Comparison of ENCODE assay signal across 8 cellular contexts in the genomic region with DNA sequence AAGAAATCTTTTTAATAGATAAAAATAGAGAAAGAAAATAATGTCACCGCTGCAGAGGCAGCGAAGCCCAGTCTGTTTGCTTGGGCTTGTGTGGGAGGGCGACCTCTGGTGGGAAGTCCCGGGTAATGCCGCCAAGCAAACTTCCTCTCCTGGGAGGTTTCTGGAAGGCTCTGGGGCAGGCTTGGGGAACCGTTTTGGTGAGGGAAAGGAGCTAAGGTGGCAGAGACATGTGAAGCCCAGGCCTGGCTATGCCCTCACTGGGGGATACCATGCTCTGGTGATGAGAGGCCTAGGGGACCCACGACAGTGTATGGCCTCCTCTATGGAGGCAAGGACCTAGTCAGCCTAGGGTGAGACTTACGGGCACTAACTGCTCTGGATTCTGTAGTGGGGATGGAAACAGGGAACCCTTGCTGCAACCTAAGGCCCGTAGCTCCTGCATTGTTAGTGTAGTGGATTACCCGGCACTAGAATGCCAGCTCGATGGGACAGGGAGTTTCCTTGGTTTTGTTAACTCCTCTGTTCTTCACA.
A peak's percentile ranks its signal among the peaks of the same experiment; 100 is the strongest.
DNase-seq lines count a peak whose midpoint lies in the region; ATAC-seq and TF ChIP-seq lines count a peak whose summit lies in the region.

No MANE protein-coding gene starts in this region.

- H3K36me3 ChIP-seq in SU-DHL-6 (ENCODE audit: low read length): no peaks in the 10 kb centered on the region
- no peaks in the 10 kb centered on the region for H3K36me3 ChIP-seq in breast epithelium

- no peak overlapping the region for H3K4me2 ChIP-seq in SU-DHL-6 (ENCODE audit: low read depth, low read length, poor library complexity, severe bottlenecking)

- peak; percentile 84 for TF ChIP-seq CTCF in SU-DHL-6 (IDR thresholded peaks at IDR 0.05; ENCODE audit: insufficient read depth, low read length, poor library complexity, severe bottlenecking)
- TF ChIP-seq CTCF in breast epithelium (IDR thresholded peaks at IDR 0.05): peak; percentile 63 to 86 (median 84)

- no peaks in the 10 kb centered on the region for H3K9me2 ChIP-seq in SU-DHL-6 (replicated peaks; ENCODE audit: insufficient read depth, low read length)

- peak; percentile 73 for DNase-seq in DMS53 (lab: John Stamatoyannopoulos, UW)
- peak; percentile 52 to 74 for DNase-seq in breast epithelium (ENCODE audit: low spot score in 2 of 2)
- peak; percentile 60 for DNase-seq in iris pigment epithelial cell (ENCODE audit: low read depth)
- DNase-seq in stimulated activated CD4-positive, alpha-beta T cell treated with anti-CD3 and anti-CD28 coated beads, Interleukin-12 subunit alpha, Interleukin-12 subunit beta, amount 100 ng/mL, for 48 hours (ENCODE audit: low read depth in 2 of 3, low spot score in 1 of 3): peak; percentile 15 to 52 (median 17)

- no peaks in the 10 kb centered on the region for H3K27me3 ChIP-seq in SU-DHL-6 (ENCODE audit: low read length)
- no peaks in the 10 kb centered on the region for H3K27me3 ChIP-seq in breast epithelium

- intact Hi-C loops in breast epithelium (cut with DNase I; ENCODE audit: low total_unique reads): no loop called here

- peak; percentile 78 for TF ChIP-seq RAD21 in Ishikawa (IDR thresholded peaks at IDR 0.05; ENCODE audit: low read depth)

- H3K9me3 ChIP-seq in SU-DHL-6 (ENCODE audit: insufficient read depth, low read length) (no peaks in the 10 kb centered on the region), breast epithelium (peaks cover 9 to 10% of the 10 kb centered on the region in 2 donors)

- H3K4me3 ChIP-seq in SU-DHL-6 (ENCODE audit: insufficient read depth, low read length, poor library complexity, severe bottlenecking): no peak overlapping the region
- peak overlapping the region in 1 of 3 donors; percentile 30 for H3K4me3 ChIP-seq in breast epithelium

- peaks cover 3 to 11% of the 10 kb centered on the region in 2 donors for H3K4me1 ChIP-seq in breast epithelium

- H3F3A ChIP-seq in SU-DHL-6 (ENCODE audit: insufficient read depth): no peaks in the 10 kb centered on the region

- H3K9ac ChIP-seq in SU-DHL-6 (ENCODE audit: low read length): no peak overlapping the region

- no peak overlapping the region for H3K27ac ChIP-seq in SU-DHL-6 (ENCODE audit: low read depth, low read length)
- no peak overlapping the region for H3K27ac ChIP-seq in breast epithelium

- no peak for TF ChIP-seq POLR2A in breast epithelium (IDR thresholded peaks at IDR 0.05)

- H2AFZ ChIP-seq in SU-DHL-6 (ENCODE audit: low read depth, low read length, severe bottlenecking): no peak overlapping the region

- H3K79me2 ChIP-seq in SU-DHL-6 (ENCODE audit: insufficient read depth, low read length): no peaks in the 10 kb centered on the region

- H4K20me1 ChIP-seq in SU-DHL-6 (ENCODE audit: low read depth, low read length): no peaks in the 10 kb centered on the region

- ATAC-seq in GM19467 (IDR thresholded peaks at IDR 0.05; ENCODE audit: unreplicated experiment): peak; percentile 67
- ATAC-seq in activated CD4-positive, CD25-positive, alpha-beta regulatory T cell treated with anti-CD3 and anti-CD28 coated beads, Interleukin-2, amount 50 U/mL, for 24 hours: no peak

- TF ChIP-seq EP300 in Ishikawa (IDR thresholded peaks at IDR 0.05; ENCODE audit: borderline replicate concordance): no peak

TF ChIP-seq in Ishikawa, 13 proteins besides CTCF, POLR2A, EP300 and RAD21:
- TF ChIP-seq TEAD4 (IDR thresholded peaks at IDR 0.05): no peak
- TF ChIP-seq FOXM1 (IDR thresholded peaks at IDR 0.05; ENCODE audit: borderline replicate concordance, low read depth): no peak
- TF ChIP-seq TAF1 (IDR thresholded peaks at IDR 0.05; ENCODE audit: low read depth): no peak
- no peak for TF ChIP-seq ZBTB7A (IDR thresholded peaks at IDR 0.05; ENCODE audit: low read depth)
- TF ChIP-seq, protein P1, sequence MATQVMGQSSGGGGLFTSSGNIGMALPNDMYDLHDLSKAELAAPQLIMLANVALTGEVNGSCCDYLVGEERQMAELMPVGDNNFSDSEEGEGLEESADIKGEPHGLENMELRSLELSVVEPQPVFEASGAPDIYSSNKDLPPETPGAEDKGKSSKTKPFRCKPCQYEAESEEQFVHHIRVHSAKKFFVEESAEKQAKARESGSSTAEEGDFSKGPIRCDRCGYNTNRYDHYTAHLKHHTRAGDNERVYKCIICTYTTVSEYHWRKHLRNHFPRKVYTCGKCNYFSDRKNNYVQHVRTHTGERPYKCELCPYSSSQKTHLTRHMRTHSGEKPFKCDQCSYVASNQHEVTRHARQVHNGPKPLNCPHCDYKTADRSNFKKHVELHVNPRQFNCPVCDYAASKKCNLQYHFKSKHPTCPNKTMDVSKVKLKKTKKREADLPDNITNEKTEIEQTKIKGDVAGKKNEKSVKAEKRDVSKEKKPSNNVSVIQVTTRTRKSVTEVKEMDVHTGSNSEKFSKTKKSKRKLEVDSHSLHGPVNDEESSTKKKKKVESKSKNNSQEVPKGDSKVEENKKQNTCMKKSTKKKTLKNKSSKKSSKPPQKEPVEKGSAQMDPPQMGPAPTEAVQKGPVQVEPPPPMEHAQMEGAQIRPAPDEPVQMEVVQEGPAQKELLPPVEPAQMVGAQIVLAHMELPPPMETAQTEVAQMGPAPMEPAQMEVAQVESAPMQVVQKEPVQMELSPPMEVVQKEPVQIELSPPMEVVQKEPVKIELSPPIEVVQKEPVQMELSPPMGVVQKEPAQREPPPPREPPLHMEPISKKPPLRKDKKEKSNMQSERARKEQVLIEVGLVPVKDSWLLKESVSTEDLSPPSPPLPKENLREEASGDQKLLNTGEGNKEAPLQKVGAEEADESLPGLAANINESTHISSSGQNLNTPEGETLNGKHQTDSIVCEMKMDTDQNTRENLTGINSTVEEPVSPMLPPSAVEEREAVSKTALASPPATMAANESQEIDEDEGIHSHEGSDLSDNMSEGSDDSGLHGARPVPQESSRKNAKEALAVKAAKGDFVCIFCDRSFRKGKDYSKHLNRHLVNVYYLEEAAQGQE (IDR thresholded peaks at IDR 0.05; ENCODE audit: low read depth): no peak
- no peak for TF ChIP-seq CREB1 (IDR thresholded peaks at IDR 0.05; ENCODE audit: low read depth)
- no peak for TF ChIP-seq YY1 (IDR thresholded peaks at IDR 0.05; ENCODE audit: low read depth)
- TF ChIP-seq, protein P2, sequence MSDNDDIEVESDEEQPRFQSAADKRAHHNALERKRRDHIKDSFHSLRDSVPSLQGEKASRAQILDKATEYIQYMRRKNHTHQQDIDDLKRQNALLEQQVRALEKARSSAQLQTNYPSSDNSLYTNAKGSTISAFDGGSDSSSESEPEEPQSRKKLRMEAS (IDR thresholded peaks at IDR 0.05): no peak
- no peak for TF ChIP-seq EGR1 (IDR thresholded peaks at IDR 0.05)
- no peak for TF ChIP-seq CEBPB (IDR thresholded peaks at IDR 0.05)
- TF ChIP-seq NFIC (IDR thresholded peaks at IDR 0.05): no peak
- TF ChIP-seq, protein P3, sequence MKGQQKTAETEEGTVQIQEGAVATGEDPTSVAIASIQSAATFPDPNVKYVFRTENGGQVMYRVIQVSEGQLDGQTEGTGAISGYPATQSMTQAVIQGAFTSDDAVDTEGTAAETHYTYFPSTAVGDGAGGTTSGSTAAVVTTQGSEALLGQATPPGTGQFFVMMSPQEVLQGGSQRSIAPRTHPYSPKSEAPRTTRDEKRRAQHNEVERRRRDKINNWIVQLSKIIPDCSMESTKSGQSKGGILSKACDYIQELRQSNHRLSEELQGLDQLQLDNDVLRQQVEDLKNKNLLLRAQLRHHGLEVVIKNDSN (IDR thresholded peaks at IDR 0.05): no peak
- TF ChIP-seq TCF12 (IDR thresholded peaks at IDR 0.05; ENCODE audit: low read depth): no peak

Comparison
In these comparisons a context has a peak if more than half of its experiments do, and no peak if none do; other contexts are left out.
1. DNase-seq: peak in every context shown above with its lines; median percentile 73 in DMS53; 63 in breast epithelium; 60 in iris pigment epithelial cell; 17 in stimulated activated CD4-positive, alpha-beta T cell treated with anti-CD3 and anti-CD28 coated beads, Interleukin-12 subunit alpha, Interleukin-12 subunit beta, amount 100 ng/mL, for 48 hours.